In genomic region chr12:53927220-53928029, GRCh38 we compare ENCODE assay signal across 24 cellular contexts. TPM values are rescaled to one million over a fixed set of nuclear protein-coding genes. Genes with fewer than 3 reads are reported as not detected.
DNase-seq lines count a peak whose midpoint lies in the region; ATAC-seq, FAIRE-seq and TF ChIP-seq lines count a peak whose summit lies in the region.
"Had no signal": no experiment of that assay in that cellular context is flagged by ENCODE, and none has a peak within 500 bp of the region (broad histone marks: within the 10 kb centered on the region; RNA-seq: fewer than 3 reads in every experiment).

No MANE protein-coding gene starts in this region.

- H3K36me3 ChIP-seq in H1 (ENCODE audit: control insufficient read depth in 2 of 4, insufficient read depth in 4 of 4, low read length in 3 of 4): no peaks in the 10 kb centered on the region
- H3K36me3 ChIP-seq: BE2C, esophagus muscularis mucosa, upper lobe of right lung had no signal

- H3K4me3 ChIP-seq in H1 (ENCODE audit: extremely low read depth in 1 of 4, insufficient read depth in 2 of 4, low read depth in 3 of 4, low read length in 4 of 4): peak overlapping the region in 1 of 4 experiments; percentile 27; a peak in 2 of 8 replicates
- H3K4me3 ChIP-seq: esophagus muscularis mucosa, upper lobe of right lung had no signal

- no peak overlapping the region for H3K4ac ChIP-seq in H1 (replicated peaks; ENCODE audit: insufficient read length, low read depth, low read length)

- no peak overlapping the region for H2AK5ac ChIP-seq in H1 (ENCODE audit: low read depth, low read length)

- TF ChIP-seq EP300 in H1 (IDR thresholded peaks at IDR 0.05; ENCODE audit: borderline replicate concordance in 1 of 2, low read depth in 2 of 2, low read length in 2 of 2): no peak

- DNase-seq in H1 (ENCODE audit: low read depth in 1 of 2, low spot score in 2 of 2) (no peak), T-helper 1 cell (no peak)
- no peak for DNase-seq in stimulated activated naive B cell treated with anti-CD40 and anti-IgM and Interleukin-4, amounts not matched to agents 10 μg/mL and 1 μg/mL and 100 μg/mL, for 72 hours
- DNase-seq: activated CD4-positive, CD25-positive, alpha-beta regulatory T cell treated with anti-CD3 and anti-CD28 coated beads, Interleukin-2, amount 50 U/mL, for 72 hours; activated T-cell treated with anti-CD3 and anti-CD28 coated beads, Interleukin-2, amount 50 U/mL, for 48 hours; BE2C; cerebellar nuclear complex; COR-L47; effector CD4-positive, alpha-beta T cell; left cardiac atrium; NCI-H146; NCI-H2171; NCI-H526; posterior cingulate gyrus; RPMI8226; stimulated activated naive CD8-positive, alpha-beta T cell treated with anti-CD3 and anti-CD28 coated beads, Interleukin-15, amount 100 ng/mL, for 72 hours; upper lobe of right lung had no signal

- peaks cover 79 to 100% (median 93%) of the 10 kb centered on the region in 4 experiments for H3K27me3 ChIP-seq in H1 (replicated peaks in 1 of 4; ENCODE audit: control insufficient read depth in 3 of 4, extremely low read depth in 1 of 4, insufficient read depth in 3 of 4, low read length in 3 of 4)

- H4K8ac ChIP-seq in H1 (ENCODE audit: extremely low read depth, insufficient read depth, low read length): no peak overlapping the region

- no peak overlapping the region for H3K56ac ChIP-seq in H1 (replicated peaks; ENCODE audit: insufficient read length, low read depth, low read length)

- H3K36me3 Mint-ChIP-seq in stimulated activated naive B cell treated with anti-CD40 and anti-IgM and Interleukin-4, amounts not matched to agents 10 μg/mL and 1 μg/mL and 100 μg/mL, for 72 hours: no peaks in the 10 kb centered on the region

- H3K18ac ChIP-seq in H1 (ENCODE audit: extremely low read depth, low read length): no peak overlapping the region

- no peaks in the 10 kb centered on the region for H3K79me1 ChIP-seq in H1 (ENCODE audit: low read depth, low read length)

- H2BK15ac ChIP-seq in H1 (ENCODE audit: low read length): no peak overlapping the region

- no peaks in the 10 kb centered on the region for H3K4me1 Mint-ChIP-seq in stimulated activated naive B cell treated with anti-CD40 and anti-IgM and Interleukin-4, amounts not matched to agents 10 μg/mL and 1 μg/mL and 100 μg/mL, for 72 hours
- H3K4me1 Mint-ChIP-seq: activated naive CD4-positive, alpha-beta T cell treated with anti-CD3 and anti-CD28 coated beads, Interleukin-2, amount 50 U/mL, for 24 hours; nephron had no signal

- peak overlapping the region; percentile 47 for H3K27ac Mint-ChIP-seq in stimulated activated naive B cell treated with anti-CD40 and anti-IgM and Interleukin-4, amounts not matched to agents 10 μg/mL and 1 μg/mL and 100 μg/mL, for 72 hours
- H3K27ac Mint-ChIP-seq: nephron; stimulated activated naive CD8-positive, alpha-beta T cell treated with anti-CD3 and anti-CD28 coated beads, Interleukin-15, amount 100 ng/mL, for 72 hours had no signal

- no peaks in the 10 kb centered on the region for H3K9me3 ChIP-seq in H1 (ENCODE audit: insufficient read depth in 2 of 2, low read depth in 1 of 2, low read length in 1 of 2)
- H3K9me3 ChIP-seq: BE2C, esophagus muscularis mucosa, upper lobe of right lung had no signal

- FAIRE-seq in H1 (lab: Jason Lieb, UNC): no peak

- no peak overlapping the region for H3K23ac ChIP-seq in H1 (ENCODE audit: insufficient read length)

- no peak overlapping the region for H2BK12ac ChIP-seq in H1 (ENCODE audit: low read depth, low read length)

- no peak overlapping the region for H2BK20ac ChIP-seq in H1 (ENCODE audit: low read length)

- H4K91ac ChIP-seq in H1 (replicated peaks; ENCODE audit: insufficient read length, low read length): no peak overlapping the region

- H2AFZ ChIP-seq in H1 (ENCODE audit: low read length): no peak overlapping the region

- H3K14ac ChIP-seq in H1 (ENCODE audit: insufficient read length): no peak overlapping the region

- H3K27me3 Mint-ChIP-seq in stimulated activated naive B cell treated with anti-CD40 and anti-IgM and Interleukin-4, amounts not matched to agents 10 μg/mL and 1 μg/mL and 100 μg/mL, for 72 hours: peaks cover 68 to 92% of the 10 kb centered on the region in 2 donors

- CTCF ChIA-PET in H1 (lab: Charles Lee; ENCODE audit: partially characterized antibody): interaction anchor here (0.6 to 1.9 kb wide), 6 partner anchors 12 to 213 kb away, joined by 3 to 5 read pairs (median 4); no protein-coding TSS in a partner anchor

- peaks cover 6 to 16% of the 10 kb centered on the region in 2 experiments for H4K20me1 ChIP-seq in H1 (replicated peaks in 1 of 2; ENCODE audit: control insufficient read depth in 1 of 2, insufficient read depth in 2 of 2, low read length in 2 of 2)

- no peak overlapping the region for H4K5ac ChIP-seq in H1 (ENCODE audit: insufficient read length, low read depth, low read length)

- TF ChIP-seq CTCF in H1 (IDR thresholded peaks at IDR 0.05; ENCODE audit: control extremely low read depth in 1 of 3, insufficient read depth in 1 of 3, low read depth in 1 of 3, low read length in 3 of 3): no peak

- POLR2A ChIA-PET in H1 (lab: Charles Lee; ENCODE audit: partially characterized antibody): interaction anchor here (1.3 kb wide), 1 partner anchor 11 kb away, joined by 3 read pairs; no protein-coding TSS in a partner anchor

- TF ChIP-seq POLR2A in H1 (IDR thresholded peaks at IDR 0.05; ENCODE audit: control extremely low read depth in 1 of 2, low read depth in 2 of 2, low read length in 2 of 2): no peak

- peak overlapping the region; percentile 36 to 46; a peak in 3 of 4 replicates for H3K4me2 ChIP-seq in H1 (ENCODE audit: insufficient read depth in 1 of 2, low read depth in 2 of 2, low read length in 2 of 2)

- H3K9ac ChIP-seq in H1 (replicated peaks in 1 of 4; ENCODE audit: extremely low read depth in 1 of 4, low read depth in 3 of 4, low read length in 3 of 4): no peak overlapping the region

- H2BK120ac ChIP-seq in H1 (replicated peaks; ENCODE audit: low read depth, low read length): no peak overlapping the region

- no peak for ATAC-seq in stimulated activated naive B cell treated with anti-CD40 and anti-IgM and Interleukin-4, amounts not matched to agents 10 μg/mL and 1 μg/mL and 100 μg/mL, for 72 hours (replicated peaks)
- ATAC-seq: left cardiac atrium; SK-N-SH treated with all-trans-retinoic acid at 6 μM for 48 hours; stimulated activated naive CD8-positive, alpha-beta T cell treated with anti-CD3 and anti-CD28 coated beads, Interleukin-15, amount 100 ng/mL, for 72 hours; upper lobe of right lung had no signal

- H3K4me3 Mint-ChIP-seq in stimulated activated naive B cell treated with anti-CD40 and anti-IgM and Interleukin-4, amounts not matched to agents 10 μg/mL and 1 μg/mL and 100 μg/mL, for 72 hours: no peak overlapping the region
- H3K4me3 Mint-ChIP-seq: activated naive CD4-positive, alpha-beta T cell treated with anti-CD3 and anti-CD28 coated beads, Interleukin-2, amount 50 U/mL, for 24 hours; nephron; stimulated activated naive CD8-positive, alpha-beta T cell treated with anti-CD3 and anti-CD28 coated beads, Interleukin-15, amount 100 ng/mL, for 72 hours had no signal

- H3K23me2 ChIP-seq in H1 (ENCODE audit: low read depth, low read length): no peaks in the 10 kb centered on the region

- WGBS in H1 (ENCODE audit: extremely low coverage in 1 of 2, insufficient coverage in 1 of 2, insufficient read length in 1 of 2, insufficient replicate concordance in 2 of 2, low coverage in 1 of 2, low lambda C conversion rate in 2 of 2, missing lambda C conversion rate in 1 of 2), 2 experiments: 6% methylated on average over 45 of the region's 45 CpGs; no CpG with 5 or more reads in 1 of the 2 experiments

- H3K27ac ChIP-seq in H1 (ENCODE audit: low read depth, low read length): no peak overlapping the region
- H3K27ac ChIP-seq: esophagus muscularis mucosa, upper lobe of right lung had no signal

- H3K4me1 ChIP-seq in H1 (replicated peaks in 1 of 4; ENCODE audit: control insufficient read depth in 3 of 4, insufficient read depth in 4 of 4, low read length in 3 of 4): peaks cover 0 to 8% (median 2%) of the 10 kb centered on the region in 4 experiments; a peak in 4 of 7 replicates
- H3K4me1 ChIP-seq: BE2C, upper lobe of right lung had no signal

- TF ChIP-seq RAD21 in H1 (IDR thresholded peaks at IDR 0.05 in 1 of 2, conservative IDR thresholded peaks at IDR 0.05 in 1 of 2; ENCODE audit: low read depth in 2 of 2, low read length in 2 of 2): no peak

- no peak overlapping the region for H2BK5ac ChIP-seq in H1 (ENCODE audit: low read depth, low read length)

- H3K9me3 Mint-ChIP-seq in stimulated activated naive B cell treated with anti-CD40 and anti-IgM and Interleukin-4, amounts not matched to agents 10 μg/mL and 1 μg/mL and 100 μg/mL, for 72 hours: no peaks in the 10 kb centered on the region
- H3K9me3 Mint-ChIP-seq: stimulated activated naive CD8-positive, alpha-beta T cell treated with anti-CD3 and anti-CD28 coated beads, Interleukin-15, amount 100 ng/mL, for 72 hours had no signal

- H3K79me2 ChIP-seq in H1 (ENCODE audit: control insufficient read depth in 1 of 2, insufficient read depth in 2 of 2, low read length in 2 of 2): no peaks in the 10 kb centered on the region

RNA-seq across cellular contexts. Expression of gene HOXC13, which starts 11.2 kb away (rescaled TPM):
- total RNA-seq in H1 (2021; fragmentation: NEBNext Ultra II Directional; extraction: Animal tissue kit (Norgen Biotek cat#: 25700)): 0.13 TPM in 1 of 2 replicates, not detected in the other
- 0.02 TPM in 1 of 2 replicates, not detected in the other for polyA plus RNA-seq in H1 (2011; rRNA removed)
- polyA plus RNA-seq in H1 (2011; cell fraction: cytosol; rRNA removed): not detected
- not detected for polyA plus RNA-seq in H1 (2011; cell fraction: nucleus; rRNA removed)
- not detected in 4 replicates for polyA plus RNA-seq in H1 (2012, experiment 1 of 2)
- polyA plus RNA-seq in H1 (2012, experiment 2 of 2): 0.10 TPM
- polyA plus RNA-seq in H1 (2013, experiment 1 of 2): 0.02 TPM
- polyA plus RNA-seq in H1 (2013, experiment 2 of 2): not detected
- polyA minus RNA-seq in H1 (2011; rRNA and poly(A)+ RNA removed): not detected in 2 replicates
- not detected for polyA minus RNA-seq in H1 (2011; cell fraction: cytosol; rRNA and poly(A)+ RNA removed)
- polyA minus RNA-seq in H1 (2011; cell fraction: nucleus; rRNA and poly(A)+ RNA removed): not detected
- total RNA-seq: esophagus muscularis mucosa, left cardiac atrium, mesenteric fat pad, skeletal muscle tissue, upper lobe of right lung had no signal

RNA-seq across cellular contexts. Expression of gene HOXC12, which starts 27.3 kb away (rescaled TPM):
- not detected in 2 replicates for total RNA-seq in H1 (2021; fragmentation: NEBNext Ultra II Directional; extraction: Animal tissue kit (Norgen Biotek cat#: 25700))
- polyA plus RNA-seq in H1 (2011; rRNA removed): not detected in 2 replicates
- not detected for polyA plus RNA-seq in H1 (2011; cell fraction: cytosol; rRNA removed)
- not detected for polyA plus RNA-seq in H1 (2011; cell fraction: nucleus; rRNA removed)
- not detected in 4 replicates for polyA plus RNA-seq in H1 (2012, experiment 1 of 2)
- not detected for polyA plus RNA-seq in H1 (2012, experiment 2 of 2)
- polyA plus RNA-seq in H1 (2013, experiment 1 of 2): not detected
- not detected for polyA plus RNA-seq in H1 (2013, experiment 2 of 2)
- not detected in 2 replicates for polyA minus RNA-seq in H1 (2011; rRNA and poly(A)+ RNA removed)
- not detected for polyA minus RNA-seq in H1 (2011; cell fraction: cytosol; rRNA and poly(A)+ RNA removed)
- not detected for polyA minus RNA-seq in H1 (2011; cell fraction: nucleus; rRNA and poly(A)+ RNA removed)
- total RNA-seq: esophagus muscularis mucosa, left cardiac atrium, M059J, mesenteric fat pad, skeletal muscle tissue, upper lobe of right lung had no signal

RNA-seq across cellular contexts. Expression of gene HOXC11, which starts 45.5 kb away (rescaled TPM):
- not detected in 2 replicates for total RNA-seq in H1 (2021; fragmentation: NEBNext Ultra II Directional; extraction: Animal tissue kit (Norgen Biotek cat#: 25700))
- polyA plus RNA-seq in H1 (2011; rRNA removed): not detected in 2 replicates
- not detected for polyA plus RNA-seq in H1 (2011; cell fraction: cytosol; rRNA removed)
- not detected for polyA plus RNA-seq in H1 (2011; cell fraction: nucleus; rRNA removed)
- polyA plus RNA-seq in H1 (2012, experiment 1 of 2): not detected in 4 replicates
- not detected for polyA plus RNA-seq in H1 (2012, experiment 2 of 2)
- polyA plus RNA-seq in H1 (2013, experiment 1 of 2): not detected
- polyA plus RNA-seq in H1 (2013, experiment 2 of 2): not detected
- not detected in 2 replicates for polyA minus RNA-seq in H1 (2011; rRNA and poly(A)+ RNA removed)
- polyA minus RNA-seq in H1 (2011; cell fraction: cytosol; rRNA and poly(A)+ RNA removed): 0.88 TPM
- 0.40 TPM for polyA minus RNA-seq in H1 (2011; cell fraction: nucleus; rRNA and poly(A)+ RNA removed)
- total RNA-seq: esophagus muscularis mucosa, left cardiac atrium, mesenteric fat pad, upper lobe of right lung had no signal

RNA-seq across cellular contexts. Expression of gene HOTAIR, which starts 47.3 kb away (rescaled TPM):
- not detected in 2 replicates for total RNA-seq in H1 (2021; fragmentation: NEBNext Ultra II Directional; extraction: Animal tissue kit (Norgen Biotek cat#: 25700))
- polyA plus RNA-seq in H1 (2011; rRNA removed): not detected in 2 replicates
- not detected for polyA plus RNA-seq in H1 (2011; cell fraction: cytosol; rRNA removed)
- not detected for polyA plus RNA-seq in H1 (2011; cell fraction: nucleus; rRNA removed)
- polyA plus RNA-seq in H1 (2012, experiment 1 of 2): not detected in 4 replicates
- not detected for polyA plus RNA-seq in H1 (2012, experiment 2 of 2)
- polyA plus RNA-seq in H1 (2013, experiment 1 of 2): not detected
- not detected for polyA plus RNA-seq in H1 (2013, experiment 2 of 2)
- polyA minus RNA-seq in H1 (2011; rRNA and poly(A)+ RNA removed): not detected in 2 replicates
- not detected for polyA minus RNA-seq in H1 (2011; cell fraction: cytosol; rRNA and poly(A)+ RNA removed)
- not detected for polyA minus RNA-seq in H1 (2011; cell fraction: nucleus; rRNA and poly(A)+ RNA removed)
- total RNA-seq: esophagus muscularis mucosa, left cardiac atrium, mesenteric fat pad, upper lobe of right lung had no signal

RNA-seq across cellular contexts. Expression of gene HOXC10, which starts 57.5 kb away (rescaled TPM):
- not detected in 2 replicates for total RNA-seq in H1 (2021; fragmentation: NEBNext Ultra II Directional; extraction: Animal tissue kit (Norgen Biotek cat#: 25700))
- not detected in 2 replicates for polyA plus RNA-seq in H1 (2011; rRNA removed)
- polyA plus RNA-seq in H1 (2011; cell fraction: cytosol; rRNA removed): not detected
- polyA plus RNA-seq in H1 (2011; cell fraction: nucleus; rRNA removed): not detected
- polyA plus RNA-seq in H1 (2012, experiment 1 of 2): not detected in 4 replicates
- 0.20 TPM for polyA plus RNA-seq in H1 (2012, experiment 2 of 2)
- polyA plus RNA-seq in H1 (2013, experiment 1 of 2): not detected
- not detected for polyA plus RNA-seq in H1 (2013, experiment 2 of 2)
- polyA minus RNA-seq in H1 (2011; rRNA and poly(A)+ RNA removed): not detected in 2 replicates
- polyA minus RNA-seq in H1 (2011; cell fraction: cytosol; rRNA and poly(A)+ RNA removed): not detected
- not detected for polyA minus RNA-seq in H1 (2011; cell fraction: nucleus; rRNA and poly(A)+ RNA removed)
- total RNA-seq: esophagus muscularis mucosa, left cardiac atrium, upper lobe of right lung had no signal
